8 cellular contexts compared by ENCODE assay signal in the genomic region with DNA sequence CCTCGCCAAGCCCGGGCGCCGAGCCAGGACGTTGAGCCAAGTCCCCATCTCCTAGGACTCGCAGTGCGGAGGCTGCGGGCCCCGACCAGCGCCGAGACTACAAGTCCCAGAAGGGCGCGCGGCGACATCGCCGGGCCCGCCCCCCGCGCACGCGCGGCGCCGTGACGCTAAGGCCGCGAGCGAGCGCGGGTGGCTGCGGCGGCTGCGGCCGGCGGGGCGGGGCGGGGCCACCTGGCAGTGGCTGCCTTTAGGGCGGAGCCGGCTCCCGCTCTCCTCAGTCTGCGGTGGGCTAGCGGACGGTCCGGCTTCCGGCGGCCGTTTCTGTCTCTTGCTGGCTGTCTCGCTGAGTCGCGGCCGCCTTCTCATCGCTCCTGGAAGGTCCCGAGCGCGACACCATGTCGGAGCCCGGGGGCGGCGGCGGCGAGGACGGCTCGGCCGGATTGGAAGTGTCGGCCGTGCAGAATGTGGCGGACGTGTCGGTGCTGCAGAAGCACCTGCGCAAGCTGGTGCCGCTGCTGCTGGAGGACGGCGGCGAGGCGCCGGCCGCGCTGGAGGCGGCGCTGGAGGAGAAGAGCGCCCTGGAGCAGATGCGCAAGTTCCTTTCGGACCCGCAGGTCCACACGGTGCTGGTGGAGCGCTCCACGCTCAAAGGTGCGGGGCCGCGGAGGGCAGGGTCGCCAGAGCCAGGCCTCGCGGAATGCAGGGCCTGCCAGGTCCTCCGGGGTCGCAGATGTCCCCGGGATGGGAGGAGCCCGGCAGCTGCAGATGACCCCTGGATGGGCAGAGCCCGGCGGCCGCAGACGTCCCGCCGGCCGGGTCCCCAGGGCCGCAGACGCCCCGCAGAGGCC. TPM values are rescaled to one million over a fixed set of nuclear protein-coding genes. Genes with fewer than 3 reads are reported as not detected.
A peak's percentile ranks its signal among the peaks of the same experiment; 100 is the strongest.
DNase-seq lines count a peak whose midpoint lies in the region; ATAC-seq and TF ChIP-seq lines count a peak whose summit lies in the region.

A gene (plus strand): TSS at position 277 of the 848 bp plus-strand sequence. CDS start 119 bp downstream, at position 396.

- peak within 1 kb of the TSS; percentile 84 for H3K4me2 ChIP-seq in Karpas-422 (ENCODE audit: low read depth, low read length, poor library complexity, severe bottlenecking)

- H3K4me3 Mint-ChIP-seq in activated T-cell treated with anti-CD3 and anti-CD28 coated beads, Interleukin-2, amount 50 U/mL, for 4 hours: peak within 1 kb of the TSS; percentile 93

- ATAC-seq in GM21786 (IDR thresholded peaks at IDR 0.05; ENCODE audit: unreplicated experiment): peak; percentile 83
- ATAC-seq in activated T-cell treated with anti-CD3 and anti-CD28 coated beads, Interleukin-2, amount 50 U/mL, for 4 hours: peak; percentile 87 to 89

- H3K9me2 ChIP-seq in Karpas-422 (replicated peaks; ENCODE audit: insufficient read depth, low read length): no peaks in the 10 kb centered on the region

- H3K4me1 Mint-ChIP-seq in activated T-cell treated with anti-CD3 and anti-CD28 coated beads, Interleukin-2, amount 50 U/mL, for 4 hours (ENCODE audit: low read depth): peaks cover 35% of the 10 kb centered on the region

- H3K36me3 ChIP-seq in Karpas-422 (ENCODE audit: insufficient read depth, low read length) (peaks cover 10% of the 10 kb centered on the region; the same call in 1 of the 2 replicates), Peyer's patch (peaks cover 0 to 4% (median 0%) of the 10 kb centered on the region in 3 donors), esophagus (ENCODE audit: control insufficient read depth in 2 of 2, insufficient read depth in 2 of 2, low read length in 1 of 2) (peaks cover 0 to 2% of the 10 kb centered on the region in 2 donors), mucosa of stomach (ENCODE audit: control insufficient read depth, insufficient read depth, low read length) (no peaks in the 10 kb centered on the region)

- H3K27me3 Mint-ChIP-seq in activated T-cell treated with anti-CD3 and anti-CD28 coated beads, Interleukin-2, amount 50 U/mL, for 4 hours (ENCODE audit: low read depth): no peaks in the 10 kb centered on the region

- H3K27ac ChIP-seq in Karpas-422 (ENCODE audit: low read length) (peak within 1 kb of the TSS; percentile 57), Peyer's patch (peak within 1 kb of the TSS; percentile 90 to 98 (median 95)), esophagus (ENCODE audit: low read depth in 2 of 2, low read length in 1 of 2) (peak within 1 kb of the TSS; percentile 88 to 92)

- H3K9ac ChIP-seq in Karpas-422 (ENCODE audit: low read length) (peak within 1 kb of the TSS; percentile 97), mucosa of stomach (ENCODE audit: low read length) (peak within 1 kb of the TSS; percentile 93)

- H3K9me3 ChIP-seq in Karpas-422 (ENCODE audit: low read length) (no peaks in the 10 kb centered on the region), Peyer's patch (no peaks in the 10 kb centered on the region), esophagus (ENCODE audit: control insufficient read depth in 2 of 2, insufficient read depth in 1 of 2, low read depth in 1 of 2, low read length in 1 of 2) (no peaks in the 10 kb centered on the region), mucosa of stomach (ENCODE audit: control insufficient read depth, low read length) (no peaks in the 10 kb centered on the region)

- H3K36me3 Mint-ChIP-seq in activated T-cell treated with anti-CD3 and anti-CD28 coated beads, Interleukin-2, amount 50 U/mL, for 4 hours (ENCODE audit: insufficient read depth): peaks cover 6% of the 10 kb centered on the region

- no peaks in the 10 kb centered on the region for H3K9me3 Mint-ChIP-seq in activated T-cell treated with anti-CD3 and anti-CD28 coated beads, Interleukin-2, amount 50 U/mL, for 4 hours

- 0% methylated on average over 80 to 108 of the region's 108 CpGs for WGBS in esophagus, 2 donors

- H2AFZ ChIP-seq in Karpas-422 (ENCODE audit: low read length): peak within 1 kb of the TSS; percentile 95

- TF ChIP-seq POLR2A in Peyer's patch (IDR thresholded peaks at IDR 0.05): peak; percentile 97 to 98

- H3K4me1 ChIP-seq in Karpas-422 (ENCODE audit: low read length) (peaks cover 62% of the 10 kb centered on the region), Peyer's patch (peaks cover 0 to 43% (median 0%) of the 10 kb centered on the region in 4 donors), esophagus (ENCODE audit: control insufficient read depth in 2 of 2, insufficient read depth in 2 of 2, low read length in 1 of 2) (peaks cover 2 to 7% of the 10 kb centered on the region in 2 donors), mucosa of stomach (ENCODE audit: control insufficient read depth, insufficient read depth, low read length) (peaks cover 37% of the 10 kb centered on the region)

- peaks cover 5% of the 10 kb centered on the region; the same call in 1 of the 2 replicates for H4K20me1 ChIP-seq in Karpas-422 (ENCODE audit: insufficient read depth, low read depth, low read length)

- H3K4me3 ChIP-seq in Karpas-422 (ENCODE audit: low read length) (peak within 1 kb of the TSS; percentile 92), Peyer's patch (peak within 1 kb of the TSS; percentile 80 to 97 (median 92)), esophagus (ENCODE audit: low read depth in 1 of 2, low read length in 2 of 2) (peak within 1 kb of the TSS; percentile 81 to 97), mucosa of stomach (ENCODE audit: low read length) (peak within 1 kb of the TSS; percentile 92)

- DNase-seq in DMS53 (lab: John Stamatoyannopoulos, UW): peak; percentile 94
- peak; percentile 98 for DNase-seq in Karpas-422
- DNase-seq in Peyer's patch: peak; percentile 89 to 96 (median 93)
- DNase-seq in activated T-cell treated with anti-CD3 and anti-CD28 coated beads, Interleukin-2, amount 50 U/mL, for 4 hours: peak; percentile 83
- DNase-seq in stimulated activated CD8-positive, alpha-beta memory T cell treated with anti-CD3 and anti-CD28 coated beads, Interleukin-4, amount 100 ng/mL, for 4 hours (ENCODE audit: low read depth in 2 of 2, low spot score in 1 of 2): peak; percentile 63 to 77

- TF ChIP-seq CTCF in Peyer's patch (IDR thresholded peaks at IDR 0.05): no peak

- no peaks in the 10 kb centered on the region for H3K27me3 ChIP-seq in Karpas-422 (ENCODE audit: low read length)
- no peaks in the 10 kb centered on the region for H3K27me3 ChIP-seq in Peyer's patch
- H3K27me3 ChIP-seq in esophagus (ENCODE audit: control insufficient read depth in 1 of 2, insufficient read depth in 2 of 2, low read length in 2 of 2): no peaks in the 10 kb centered on the region
- no peaks in the 10 kb centered on the region for H3K27me3 ChIP-seq in mucosa of stomach (ENCODE audit: control insufficient read depth, insufficient read depth, low read length)

- peaks cover 52% of the 10 kb centered on the region for H3K79me2 ChIP-seq in Karpas-422 (ENCODE audit: low read length)

RNA-seq across cellular contexts. Expression of the gene that starts here (rescaled TPM):
- total RNA-seq in Karpas-422 (2014; rRNA removed; shearing (Covaris generic); ENCODE audit: low replicate concordance): 240 and 340 TPM in 2 replicates
- total RNA-seq in Peyer's patch: 100 to 1,000 TPM; 386 to 531 (median 472) TPM
- 100 to 1,000 TPM; 198 to 211 (median 204) TPM for total RNA-seq in activated T-cell treated with anti-CD3 and anti-CD28 coated beads, Interleukin-2, amount 50 U/mL, for 4 hours
- polyA plus RNA-seq in esophagus: 100 to 1,000 TPM; 115 to 116 TPM

Comparison
In these comparisons a context has a peak if more than half of its experiments do, and no peak if none do; other contexts are left out.
1. Peak in every context shown above with its lines: DNase-seq, ATAC-seq, H3K4me3 ChIP-seq and H3K27ac ChIP-seq.